2 cellular contexts compared by ENCODE assay signal in genomic region chr3:170486398-170486797, GRCh38.
TF ChIP-seq lines count a peak whose summit lies in the region.

No MANE protein-coding gene starts in this region.

TF ChIP-seq in HepG2, 621 proteins besides CTCF, POLR2A, EP300 and RAD21 (continued from another document):
- TF ChIP-seq ZNF687 (CRISPR knock-in tag; IDR thresholded peaks at IDR 0.05) = no peak
- TF ChIP-seq KLF6 (CRISPR knock-in tag; IDR thresholded peaks at IDR 0.05) = no peak
- no peak for TF ChIP-seq BRD4 (CRISPR knock-in tag; IDR thresholded peaks at IDR 0.05)
- TF ChIP-seq DPF2 (CRISPR knock-in tag; IDR thresholded peaks at IDR 0.05; ENCODE audit: borderline replicate concordance, low read depth) = no peak
TF ChIP-seq in HepG2: peak in this region for 0.

TF ChIP-seq in H1, 55 proteins besides CTCF, POLR2A, EP300 and RAD21 (continued from another document):
- TF ChIP-seq KDM4A (IDR thresholded peaks at IDR 0.05; ENCODE audit: low read depth, low read length, severe bottlenecking) = no peak
- TF ChIP-seq RBBP5 (IDR thresholded peaks at IDR 0.05; ENCODE audit: borderline replicate concordance, low read depth, low read length) = no peak
- TF ChIP-seq, protein P1, sequence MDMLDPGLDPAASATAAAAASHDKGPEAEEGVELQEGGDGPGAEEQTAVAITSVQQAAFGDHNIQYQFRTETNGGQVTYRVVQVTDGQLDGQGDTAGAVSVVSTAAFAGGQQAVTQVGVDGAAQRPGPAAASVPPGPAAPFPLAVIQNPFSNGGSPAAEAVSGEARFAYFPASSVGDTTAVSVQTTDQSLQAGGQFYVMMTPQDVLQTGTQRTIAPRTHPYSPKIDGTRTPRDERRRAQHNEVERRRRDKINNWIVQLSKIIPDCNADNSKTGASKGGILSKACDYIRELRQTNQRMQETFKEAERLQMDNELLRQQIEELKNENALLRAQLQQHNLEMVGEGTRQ (IDR thresholded peaks at IDR 0.05; ENCODE audit: low read length) = no peak
- no peak for TF ChIP-seq MAX (IDR thresholded peaks at IDR 0.05)
- TF ChIP-seq EGR1 (IDR thresholded peaks at IDR 0.05; ENCODE audit: borderline replicate concordance, low read depth, low read length) = no peak
- no peak for TF ChIP-seq EZH2 (IDR thresholded peaks at IDR 0.05; ENCODE audit: low read depth, low read length, severe bottlenecking)
- no peak for TF ChIP-seq MAFK (IDR thresholded peaks at IDR 0.05; ENCODE audit: low read depth, low read length)
- no peak for TF ChIP-seq SP4 (IDR thresholded peaks at IDR 0.05; ENCODE audit: low read length)
- TF ChIP-seq YY1 (IDR thresholded peaks at IDR 0.05; ENCODE audit: low read depth, low read length) = no peak
